In genomic region chr17:40320771-40321501, GRCh38 we compare ENCODE assay signal across 8 cellular contexts. TPM values are rescaled to one million over a fixed set of nuclear protein-coding genes. Genes with fewer than 3 reads are reported as not detected.
DNase-seq lines count a peak whose midpoint lies in the region; ATAC-seq and TF ChIP-seq lines count a peak whose summit lies in the region.

No MANE protein-coding gene starts in this region.

- H3K79me2 ChIP-seq in parathyroid adenoma = peaks cover 46% of the 10 kb centered on the region

- ATAC-seq in T-cell (replicated peaks in 1 of 4) (no peak), foreskin keratinocyte (no peak)

- H3K27ac ChIP-seq in parathyroid adenoma (peak overlapping the region; percentile 82), foreskin keratinocyte (no peak overlapping the region)

- peak overlapping the region; percentile 99 to 100 for H3K27ac Mint-ChIP-seq in T-cell
- H3K27ac Mint-ChIP-seq in endothelial cell (ENCODE audit: unreplicated experiment) = peak overlapping the region; percentile 64

- in situ Hi-C loops in GM13976 (cut with MboI; ENCODE audit: low sequenced_read_pairs, unreplicated experiment) = no loop called here

- H3K4me3 Mint-ChIP-seq in T-cell (peak overlapping the region; percentile 91 to 96 (median 94)), endothelial cell (ENCODE audit: unreplicated experiment) (no peak overlapping the region)

- no peaks in the 10 kb centered on the region for H3K27me3 Mint-ChIP-seq in T-cell
- peaks cover 32% of the 10 kb centered on the region for H3K27me3 Mint-ChIP-seq in endothelial cell (ENCODE audit: unreplicated experiment)

- H3K4me1 Mint-ChIP-seq in T-cell = peaks cover 82 to 92% (median 85%) of the 10 kb centered on the region in 3 donors
- peaks cover 79% of the 10 kb centered on the region for H3K4me1 Mint-ChIP-seq in endothelial cell (ENCODE audit: unreplicated experiment)

- H3K4me2 ChIP-seq in parathyroid adenoma (ENCODE audit: low read length) = no peak overlapping the region

- H3K27me3 ChIP-seq in parathyroid adenoma (ENCODE audit: control insufficient read depth, insufficient read depth, low read length) (no peaks in the 10 kb centered on the region), foreskin keratinocyte (no peaks in the 10 kb centered on the region)

- H3K4me1 ChIP-seq in parathyroid adenoma = peaks cover 39% of the 10 kb centered on the region
- peaks cover 44% of the 10 kb centered on the region for H3K4me1 ChIP-seq in foreskin keratinocyte

- no peaks in the 10 kb centered on the region for H3K9me3 ChIP-seq in parathyroid adenoma (ENCODE audit: control insufficient read depth, low read length)

- no peaks in the 10 kb centered on the region for H3K36me3 ChIP-seq in parathyroid adenoma (ENCODE audit: control insufficient read depth, insufficient read depth, low read length)

- peak overlapping the region; percentile 79; the same call in 1 of the 2 replicates for H3K4me3 ChIP-seq in GM08714 (ENCODE audit: low read length)
- no peak overlapping the region for H3K4me3 ChIP-seq in parathyroid adenoma (ENCODE audit: low read depth, low read length)

- no peak for TF ChIP-seq CTCF in endothelial cell (IDR thresholded peaks at IDR 0.05; ENCODE audit: unreplicated experiment)
- no peak for TF ChIP-seq CTCF in parathyroid adenoma (IDR thresholded peaks at IDR 0.05)
- TF ChIP-seq CTCF in foreskin keratinocyte (conservative IDR thresholded peaks at IDR 0.05) = no peak
- TF ChIP-seq CTCF in GM13976 (IDR thresholded peaks at IDR 0.05; ENCODE audit: borderline replicate concordance, control extremely low read depth, extremely low read depth, insufficient read depth, missing control alignments) = no peak

- no peak overlapping the region for H3K9ac ChIP-seq in parathyroid adenoma

- POLR2A ChIA-PET in T-cell (lab: Charles Lee) = interaction anchor here (0.8 to 1.4 kb wide), 4 partner anchors 20 to 92 kb away, joined by 3 to 4 read pairs (median 3); no protein-coding TSS in a partner anchor

- peak in 10 of 34 experiments; percentile 38 to 69 (median 52) for DNase-seq in T-cell
- no peak for DNase-seq in endothelial cell (ENCODE audit: low spot score)
- no peak for DNase-seq in superior temporal gyrus (ENCODE audit: extremely low spot score)
- no peak for DNase-seq in foreskin keratinocyte
- DNase-seq in GM13976 (ENCODE audit: low spot score) = no peak
- no peak for DNase-seq in NCI-H2081 (lab: John Stamatoyannopoulos, UW)

- H3K36me3 Mint-ChIP-seq in T-cell (no peaks in the 10 kb centered on the region), endothelial cell (ENCODE audit: low read depth, unreplicated experiment) (no peaks in the 10 kb centered on the region)

- H3K9me3 Mint-ChIP-seq in T-cell = no peaks in the 10 kb centered on the region
- H3K9me3 Mint-ChIP-seq in endothelial cell (ENCODE audit: unreplicated experiment) = no peaks in the 10 kb centered on the region

- no peak overlapping the region for H2AFZ ChIP-seq in parathyroid adenoma

- CTCF ChIA-PET in T-cell (lab: Charles Lee) = interaction anchor here in 1 of 2 donors (1.6 kb wide), 1 partner anchor 10 kb away, joined by 4 read pairs; no protein-coding TSS in a partner anchor

RNA-seq across cellular contexts. Expression of gene RARA, which starts 12.0 kb away (rescaled TPM):
- 10 to 100 TPM; 46.8 to 90.7 (median 69.1) TPM for total RNA-seq in T-cell
- total RNA-seq in endothelial cell (ENCODE audit: unreplicated experiment) = 42.8 TPM
- 26.4 and 28.4 TPM in 2 replicates for total RNA-seq in foreskin keratinocyte
- 21.6 and 22.4 TPM in 2 replicates for polyA plus RNA-seq in foreskin keratinocyte

RNA-seq across cellular contexts. Expression of gene CDC6, which starts 33.3 kb away (rescaled TPM):
- 1 to 10 TPM; 1.3 to 3.2 (median 2.1) TPM for total RNA-seq in T-cell
- 18.2 TPM for total RNA-seq in endothelial cell (ENCODE audit: unreplicated experiment)
- total RNA-seq in foreskin keratinocyte = 60.7 and 68.9 TPM in 2 replicates
- 31.9 and 41.0 TPM in 2 replicates for polyA plus RNA-seq in foreskin keratinocyte

RNA-seq across cellular contexts. Expression of gene GJD3, which starts 43.6 kb away (rescaled TPM):
- total RNA-seq in T-cell (not detected), endothelial cell (ENCODE audit: unreplicated experiment) (1.1 TPM), foreskin keratinocyte (not detected in 2 replicates)
- not detected in 2 replicates for polyA plus RNA-seq in foreskin keratinocyte
